ENCODE assay signal across 19 cellular contexts in the genomic region with DNA sequence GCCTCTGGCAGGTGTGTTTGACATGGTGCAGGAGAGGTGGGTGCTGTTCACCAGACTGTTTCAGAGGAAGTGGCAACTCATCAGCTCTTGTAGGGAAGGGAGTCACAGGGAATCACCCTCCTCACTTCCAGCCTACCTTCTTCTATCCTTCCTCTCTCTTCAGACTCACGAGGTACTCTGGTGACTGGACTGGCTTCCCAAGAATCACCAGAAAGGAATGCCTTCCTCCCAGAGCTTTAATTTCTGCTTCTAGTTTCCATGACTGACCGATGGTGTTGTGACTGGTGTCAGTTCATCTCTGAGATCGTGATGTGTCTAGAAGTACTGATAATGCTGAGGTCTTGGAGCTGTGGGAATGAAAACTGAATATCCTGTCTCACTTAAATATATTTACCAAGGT.
DNase-seq lines count a peak whose midpoint lies in the region; ATAC-seq and TF ChIP-seq lines count a peak whose summit lies in the region.
"Had no signal": no experiment of that assay in that cellular context is flagged by ENCODE, and none has a peak within 500 bp of the region (broad histone marks: within the 10 kb centered on the region; RNA-seq: fewer than 3 reads in every experiment).

No MANE protein-coding gene starts in this region.

- CTCF ChIA-PET in Calu3 (lab: Charles Lee): no interaction called here

- DNase-seq in HCEC 1CT (peak; percentile 8), brain microvascular endothelial cell (peak; percentile 56), mesothelial cell of epicardium (ENCODE audit: low spot score in 2 of 2, unreplicated experiment in 2 of 2) (no peak), uterus (no peak), Calu3 (no peak), OCI-M1 (lab: John Stamatoyannopoulos, UW) (no peak)
- DNase-seq: ACHN; CD4-positive, alpha-beta memory T cell; DMS79; Kasumi-1; NCI-H1105 treated with DMSO at 0.1 percent for 48 hours; NCI-H1694 treated with DMSO at 0.1 percent for 48 hours; NCI-H2107; NCI-H2227 treated with DMSO at 0.1 percent for 48 hours; NCI-H524 treated with DMSO at 0.1 percent for 48 hours had no signal

- intact Hi-C loops in uterus (cut with DNase I; ENCODE audit: low total_unique reads): no loop called here
- intact Hi-C loops in Calu3 (cut with micrococcal nuclease; ENCODE audit: unreplicated experiment): no loop called here

- no peak overlapping the region for H3K4me3 Mint-ChIP-seq in mesothelial cell of epicardium
- H3K4me3 Mint-ChIP-seq in Calu3 (ENCODE audit: low read depth, unreplicated experiment): no peak overlapping the region
- H3K4me3 Mint-ChIP-seq: CD4-positive, alpha-beta memory T cell had no signal

- H3K27ac ChIP-seq in brain microvascular endothelial cell (no peak overlapping the region), uterus (peak overlapping the region; percentile 67 to 83)

- H3K4me1 Mint-ChIP-seq in mesothelial cell of epicardium: peaks cover 51% of the 10 kb centered on the region
- no peaks in the 10 kb centered on the region for H3K4me1 Mint-ChIP-seq in Calu3 (ENCODE audit: low read depth, unreplicated experiment)
- H3K4me1 Mint-ChIP-seq: CD4-positive, alpha-beta memory T cell had no signal

- no peaks in the 10 kb centered on the region for H3K36me3 ChIP-seq in brain microvascular endothelial cell (replicated peaks)
- H3K36me3 ChIP-seq in uterus: no peaks in the 10 kb centered on the region

- no peaks in the 10 kb centered on the region for H3K27me3 ChIP-seq in brain microvascular endothelial cell (replicated peaks)
- H3K27me3 ChIP-seq in uterus: no peaks in the 10 kb centered on the region

- H3K27me3 Mint-ChIP-seq in mesothelial cell of epicardium (ENCODE audit: low read depth): no peaks in the 10 kb centered on the region
- H3K27me3 Mint-ChIP-seq in Calu3 (ENCODE audit: unreplicated experiment): no peaks in the 10 kb centered on the region

- no TSS peak for BruUV-seq in Calu3 (replicated peaks; lab: Mats Ljungman, UMichigan)

- H3K9me3 ChIP-seq in uterus: no peaks in the 10 kb centered on the region

- ATAC-seq in HG02970 (IDR thresholded peaks at IDR 0.05; ENCODE audit: low FRiP score, unreplicated experiment): no peak
- ATAC-seq: GM12878, HCT116, Panc1 had no signal

- H3K4me3 ChIP-seq in brain microvascular endothelial cell (ENCODE audit: low read depth, low read length): no peak overlapping the region
- no peak overlapping the region for H3K4me3 ChIP-seq in uterus
- H3K4me3 ChIP-seq: GM12878 had no signal

- TF ChIP-seq POLR2A in uterus (IDR thresholded peaks at IDR 0.05): no peak

- no peak for TF ChIP-seq CTCF in brain microvascular endothelial cell (IDR thresholded peaks at IDR 0.05; ENCODE audit: low read depth, low read length, missing control alignments)
- TF ChIP-seq CTCF in mesothelial cell of epicardium (IDR thresholded peaks at IDR 0.05; ENCODE audit: unreplicated experiment): no peak
- no peak for TF ChIP-seq CTCF in uterus (IDR thresholded peaks at IDR 0.05)
- no peak for TF ChIP-seq CTCF in Calu3 (IDR thresholded peaks at IDR 0.05; ENCODE audit: unreplicated experiment)

- no peaks in the 10 kb centered on the region for H3K36me3 Mint-ChIP-seq in mesothelial cell of epicardium
- H3K36me3 Mint-ChIP-seq in Calu3 (ENCODE audit: insufficient read depth, unreplicated experiment): no peaks in the 10 kb centered on the region
- H3K36me3 Mint-ChIP-seq: CD4-positive, alpha-beta memory T cell had no signal

- in situ Hi-C loops in brain microvascular endothelial cell (cut with HindIII; ENCODE audit: low pct_ligation_motif_present, low sequenced_read_pairs): no loop called here

- H3K9me3 Mint-ChIP-seq in mesothelial cell of epicardium: no peaks in the 10 kb centered on the region
- no peaks in the 10 kb centered on the region for H3K9me3 Mint-ChIP-seq in Calu3 (ENCODE audit: low read depth, unreplicated experiment)

- peaks cover 0 to 4% of the 10 kb centered on the region in 2 donors for H3K4me1 ChIP-seq in uterus

- H3K27ac Mint-ChIP-seq in mesothelial cell of epicardium (peak overlapping the region; percentile 92), Calu3 (ENCODE audit: unreplicated experiment) (no peak overlapping the region)
- H3K27ac Mint-ChIP-seq: CD4-positive, alpha-beta memory T cell had no signal

Comparison
In these comparisons a context has a peak if more than half of its experiments do, and no peak if none do; other contexts are left out.
1. DNase-seq: peak in HCEC 1CT (single experiment) and brain microvascular endothelial cell (single experiment); none in mesothelial cell of epicardium (0 of 2), uterus (0 of 2), Calu3 (single experiment) and OCI-M1 (single experiment).